ENCODE assay signal across 8 cellular contexts in genomic region chr15:65869954-65870871, GRCh38. TPM values are rescaled to one million over a fixed set of nuclear protein-coding genes. Genes with fewer than 3 reads are reported as not detected.
A peak's percentile ranks its signal among the peaks of the same experiment; 100 is the strongest.
DNase-seq lines count a peak whose midpoint lies in the region; ATAC-seq and TF ChIP-seq lines count a peak whose summit lies in the region.

No MANE protein-coding gene starts in this region.

- ATAC-seq in GM21737 (IDR thresholded peaks at IDR 0.05; ENCODE audit: unreplicated experiment) (peak; percentile 11), HG02840 (IDR thresholded peaks at IDR 0.05; ENCODE audit: low FRiP score, unreplicated experiment) (no peak)

- peaks cover 26% of the 10 kb centered on the region for H3K36me3 Mint-ChIP-seq in activated naive CD4-positive, alpha-beta T cell treated with anti-CD3 and anti-CD28 coated beads, Interleukin-2, amount 10 ng/mL, durations not matched to agents 7 days and 5 days

- H3K4me1 Mint-ChIP-seq in activated naive CD4-positive, alpha-beta T cell treated with anti-CD3 and anti-CD28 coated beads, Interleukin-2, amount 10 ng/mL, durations not matched to agents 7 days and 5 days = peaks cover 38% of the 10 kb centered on the region

- H3K27me3 ChIP-seq in osteoblast (ENCODE audit: insufficient read depth, low read length) = no peaks in the 10 kb centered on the region

- H3K36me3 ChIP-seq in osteoblast (ENCODE audit: insufficient read depth, low read length) = peaks cover 6% of the 10 kb centered on the region

- H3K9me3 ChIP-seq in osteoblast (ENCODE audit: low read depth, low read length) = no peaks in the 10 kb centered on the region

- H3K27me3 Mint-ChIP-seq in activated naive CD4-positive, alpha-beta T cell treated with anti-CD3 and anti-CD28 coated beads, Interleukin-2, amount 10 ng/mL, durations not matched to agents 7 days and 5 days = peaks cover 6% of the 10 kb centered on the region

- H2AFZ ChIP-seq in osteoblast (ENCODE audit: low read length) = peak overlapping the region; percentile 96

- peak overlapping the region; percentile 96 for H3K4me2 ChIP-seq in osteoblast (ENCODE audit: insufficient read depth, low read length)

- peak overlapping the region; percentile 95 for H3K27ac Mint-ChIP-seq in activated naive CD4-positive, alpha-beta T cell treated with anti-CD3 and anti-CD28 coated beads, Interleukin-2, amount 10 ng/mL, durations not matched to agents 7 days and 5 days

- H3K27ac ChIP-seq in C4-2B (peak overlapping the region; percentile 93), osteoblast (ENCODE audit: low read depth, low read length) (peak overlapping the region; percentile 85)

- CTCF ChIA-PET in activated naive CD4-positive, alpha-beta T cell treated with anti-CD3 and anti-CD28 coated beads, Interleukin-2, amount 10 ng/mL, durations not matched to agents 7 days and 5 days (lab: Charles Lee) = interaction anchor here (1.0 to 3.1 kb wide), 7 partner anchors 7 to 259 kb away, joined by 3 to 10 read pairs (median 5); partner anchors contain the start of gene INTS14

- intact Hi-C loops in head of caudate nucleus (cut with DNase I) = loop anchor here (5.0 kb wide), 1 partner anchor 78 kb away; the partner anchor contains the start of gene DENND4A

- H3K9me3 Mint-ChIP-seq in activated naive CD4-positive, alpha-beta T cell treated with anti-CD3 and anti-CD28 coated beads, Interleukin-2, amount 10 ng/mL, durations not matched to agents 7 days and 5 days = no peaks in the 10 kb centered on the region

- peaks cover 59% of the 10 kb centered on the region for H3K79me2 ChIP-seq in osteoblast (ENCODE audit: insufficient read depth, low read length)

- peak overlapping the region; percentile 86 for H3K4me3 ChIP-seq in osteoblast (ENCODE audit: insufficient read depth, low read length)

- peak overlapping the region; percentile 99 for H3K4me3 Mint-ChIP-seq in activated naive CD4-positive, alpha-beta T cell treated with anti-CD3 and anti-CD28 coated beads, Interleukin-2, amount 10 ng/mL, durations not matched to agents 7 days and 5 days

- DNase-seq in NCI-H526 (lab: John Stamatoyannopoulos, UW) = peak; percentile 64 to 75
- peak; percentile 56 for DNase-seq in activated naive CD4-positive, alpha-beta T cell treated with anti-CD3 and anti-CD28 coated beads, Interleukin-2, amount 10 ng/mL, durations not matched to agents 7 days and 5 days
- peak in 36 of 42 donors; percentile 13 to 68 (median 42) for DNase-seq in head of caudate nucleus
- DNase-seq in osteoblast (ENCODE audit: insufficient read length, low spot score, missing footprints) = peak; percentile 43
- DNase-seq in amniotic stem cell (lab: John Stamatoyannopoulos, UW) = no peak

- peaks cover 13% of the 10 kb centered on the region for H3K4me1 ChIP-seq in osteoblast (ENCODE audit: insufficient read depth, low read length)

- H4K20me1 ChIP-seq in osteoblast (ENCODE audit: insufficient read depth, low read length) = peaks cover 38% of the 10 kb centered on the region

- no peak for TF ChIP-seq CTCF in C4-2B (conservative IDR thresholded peaks at IDR 0.05)
- TF ChIP-seq CTCF in osteoblast (IDR thresholded peaks at IDR 0.05; ENCODE audit: extremely low read depth, low read depth, low read length) = no peak

RNA-seq across cellular contexts. Expression of gene RAB11A, which starts 0.9 kb away (rescaled TPM):
- total RNA-seq in osteoblast = 55.7 and 68.0 TPM in 2 replicates
